Comparison of ENCODE assay signal across 3 cellular contexts in the genomic region with DNA sequence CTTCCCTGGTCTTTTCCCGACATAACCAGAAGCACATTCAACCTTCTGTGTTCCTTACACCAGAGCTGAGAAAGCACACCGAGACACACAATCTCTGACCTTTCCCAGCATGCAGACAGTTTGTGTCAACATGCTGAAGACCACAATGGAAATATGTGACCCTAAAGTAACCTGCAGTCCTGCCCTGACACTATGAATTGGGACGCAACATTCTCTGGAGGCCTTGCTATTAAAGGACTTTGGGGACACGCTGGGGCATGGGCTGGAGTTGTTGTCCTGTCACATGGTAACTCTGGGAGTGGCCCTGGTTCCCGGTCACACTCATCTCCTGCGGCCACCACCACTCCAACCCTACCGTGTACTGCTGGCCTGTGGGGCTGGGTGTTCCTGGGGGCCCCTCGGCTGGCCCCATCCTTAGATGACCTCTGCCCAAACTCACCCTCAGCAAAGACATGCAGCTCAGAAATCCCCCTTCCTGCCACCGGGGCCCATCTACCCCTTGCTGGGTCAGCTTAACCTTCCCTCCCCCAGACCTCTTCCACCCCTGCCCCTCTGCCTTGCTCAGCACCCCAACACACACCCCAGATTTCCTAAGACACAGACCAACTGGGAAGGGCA. TPM values are rescaled to one million over a fixed set of nuclear protein-coding genes. Genes with fewer than 3 reads are reported as not detected.
"Had no signal": no experiment of that assay in that cellular context is flagged by ENCODE, and none has a peak within 500 bp of the region (broad histone marks: within the 10 kb centered on the region; RNA-seq: fewer than 3 reads in every experiment).

No MANE protein-coding gene starts in this region.

RNA-seq across cellular contexts. Expression of a gene that starts 25.3 kb away (rescaled TPM):
- total RNA-seq: cerebellum, dermis microvascular lymphatic vessel endothelial cell, mesenteric fat pad had no signal
